Comparison of ENCODE assay signal across 1 cellular context in genomic region chr10:4475796-4476195, GRCh38.
TF ChIP-seq lines count a peak whose summit lies in the region.

No MANE protein-coding gene starts in this region.

TF ChIP-seq in IMR-90, 13 proteins besides CTCF, POLR2A, EP300 and RAD21:
- TF ChIP-seq RCOR1 (IDR thresholded peaks at IDR 0.05; ENCODE audit: insufficient replicate concordance, low read length) (no peak), ELK1 (IDR thresholded peaks at IDR 0.05; ENCODE audit: borderline replicate concordance, low read depth, low read length) (no peak), CEBPB (IDR thresholded peaks at IDR 0.05; ENCODE audit: low read depth, low read length) (no peak), USF2 (IDR thresholded peaks at IDR 0.05; ENCODE audit: low read depth, low read length) (no peak), MAFK (IDR thresholded peaks at IDR 0.05; ENCODE audit: low read depth, low read length) (no peak), MAZ (IDR thresholded peaks at IDR 0.05; ENCODE audit: borderline replicate concordance, low read depth, low read length) (no peak), SMC3 (IDR thresholded peaks at IDR 0.05; ENCODE audit: low read depth, low read length) (no peak), RFX5 (IDR thresholded peaks at IDR 0.05; ENCODE audit: low read depth, low read length) (no peak), NFE2L2 (IDR thresholded peaks at IDR 0.05; ENCODE audit: low read depth, low read length) (no peak), BHLHE40 (IDR thresholded peaks at IDR 0.05; ENCODE audit: low read depth, low read length) (no peak), CHD1 (IDR thresholded peaks at IDR 0.05; ENCODE audit: low read depth, low read length) (no peak), FOS (IDR thresholded peaks at IDR 0.05; ENCODE audit: low read depth, low read length) (no peak)
